In genomic region chr17:1577186-1577585, GRCh38 we compare ENCODE assay signal across 8 cellular contexts. TPM values are rescaled to one million over a fixed set of nuclear protein-coding genes. Genes with fewer than 3 reads are reported as not detected.
A peak's percentile ranks its signal among the peaks of the same experiment; 100 is the strongest.
DNase-seq lines count a peak whose midpoint lies in the region; ATAC-seq and TF ChIP-seq lines count a peak whose summit lies in the region.

No MANE protein-coding gene starts in this region.

- no peak overlapping the region for H3K27ac Mint-ChIP-seq in central memory CD8-positive, alpha-beta T cell (ENCODE audit: low read depth)

- no peak overlapping the region for H3K4me3 Mint-ChIP-seq in central memory CD8-positive, alpha-beta T cell

- no peaks in the 10 kb centered on the region for H3K9me3 ChIP-seq in liver (ENCODE audit: control insufficient read depth in 4 of 4, low read length in 3 of 4)

- peak overlapping the region; percentile 23 to 49 for H3K9ac ChIP-seq in liver (ENCODE audit: low read depth in 1 of 2, low read length in 2 of 2)

- H3K4me3 ChIP-seq in liver (ENCODE audit: low read depth in 1 of 3, low read length in 3 of 3) = no peak overlapping the region

- no peaks in the 10 kb centered on the region for H3K36me3 ChIP-seq in liver (ENCODE audit: control insufficient read depth in 4 of 4, insufficient read depth in 3 of 4, low read depth in 1 of 4, low read length in 3 of 4)

- peak; percentile 48 to 64 for TF ChIP-seq RAD21 in liver (IDR thresholded peaks at IDR 0.05)

- DNase-seq in AG20443 (ENCODE audit: low spot score) (peak; percentile 96), M059J (ENCODE audit: low read depth) (peak; percentile 91), cortex of kidney (lab: John Stamatoyannopoulos, UW) (no peak)
- no peak for DNase-seq in central memory CD8-positive, alpha-beta T cell (ENCODE audit: low spot score in 2 of 2)
- DNase-seq in central memory CD4-positive, alpha-beta T cell = no peak

- no peak for TF ChIP-seq CTCF in liver (IDR thresholded peaks at IDR 0.05; ENCODE audit: low read depth, low read length, missing input control)

- H3K27ac ChIP-seq in liver (ENCODE audit: low read depth in 1 of 2, low read length in 2 of 2) = peak overlapping the region; percentile 78 to 84
- peak overlapping the region; percentile 86 for H3K27ac ChIP-seq in temporal lobe (ENCODE audit: low read depth, low read length)

- no peaks in the 10 kb centered on the region for H3K27me3 Mint-ChIP-seq in central memory CD8-positive, alpha-beta T cell

- peaks cover 5% of the 10 kb centered on the region for H3K36me3 Mint-ChIP-seq in central memory CD8-positive, alpha-beta T cell (ENCODE audit: insufficient read depth)

- H3K9me3 Mint-ChIP-seq in central memory CD8-positive, alpha-beta T cell = no peaks in the 10 kb centered on the region

- H3K4me1 Mint-ChIP-seq in central memory CD8-positive, alpha-beta T cell = no peaks in the 10 kb centered on the region

- no peaks in the 10 kb centered on the region for H3K27me3 ChIP-seq in liver (ENCODE audit: control insufficient read depth in 4 of 4, insufficient read depth in 4 of 4, low read length in 3 of 4)

- peaks cover 8 to 27% (median 13%) of the 10 kb centered on the region in 4 donors for H3K4me1 ChIP-seq in liver (ENCODE audit: control insufficient read depth in 4 of 4, insufficient read depth in 4 of 4, low read length in 3 of 4)

- WGBS in liver = 13% methylated on average over 12 of the region's 12 CpGs

- ATAC-seq in central memory CD8-positive, alpha-beta T cell (replicated peaks; ENCODE audit: extremely low read depth, poor library complexity, severe bottlenecking) = peak; percentile 24
- ATAC-seq in GM18868 (IDR thresholded peaks at IDR 0.05; ENCODE audit: unreplicated experiment) = no peak

TF ChIP-seq in liver, 16 proteins besides CTCF, POLR2A, EP300 and RAD21:
- TF ChIP-seq RXRA (IDR thresholded peaks at IDR 0.05) (peak; percentile 66 to 80), TAF1 (conservative IDR thresholded peaks at IDR 0.05) (no peak), GABPA (IDR thresholded peaks at IDR 0.05 in 1 of 2, conservative IDR thresholded peaks at IDR 0.05 in 1 of 2) (peak in 1 of 2 donors; percentile 73), YY1 (IDR thresholded peaks at IDR 0.05) (peak; percentile 64), EGR1 (IDR thresholded peaks at IDR 0.05; ENCODE audit: low read depth in 2 of 2) (peak; percentile 58 to 74), JUND (IDR thresholded peaks at IDR 0.05) (peak in 1 of 2 donors; percentile 22), HNF4A (conservative IDR thresholded peaks at IDR 0.05) (peak; percentile 37 to 52), HNF4G (IDR thresholded peaks at IDR 0.05) (no peak), FOXA2 (IDR thresholded peaks at IDR 0.05) (no peak), NR2F2 (IDR thresholded peaks at IDR 0.05) (peak; percentile 50), FOXA1 (IDR thresholded peaks at IDR 0.05) (peak; percentile 39), SP1 (IDR thresholded peaks at IDR 0.05) (peak; percentile 83), ZBTB33 (IDR thresholded peaks at IDR 0.05) (no peak)
- TF ChIP-seq, protein P1, sequence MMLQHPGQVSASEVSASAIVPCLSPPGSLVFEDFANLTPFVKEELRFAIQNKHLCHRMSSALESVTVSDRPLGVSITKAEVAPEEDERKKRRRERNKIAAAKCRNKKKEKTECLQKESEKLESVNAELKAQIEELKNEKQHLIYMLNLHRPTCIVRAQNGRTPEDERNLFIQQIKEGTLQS (IDR thresholded peaks at IDR 0.05) = peak; percentile 49
- TF ChIP-seq, protein P2, sequence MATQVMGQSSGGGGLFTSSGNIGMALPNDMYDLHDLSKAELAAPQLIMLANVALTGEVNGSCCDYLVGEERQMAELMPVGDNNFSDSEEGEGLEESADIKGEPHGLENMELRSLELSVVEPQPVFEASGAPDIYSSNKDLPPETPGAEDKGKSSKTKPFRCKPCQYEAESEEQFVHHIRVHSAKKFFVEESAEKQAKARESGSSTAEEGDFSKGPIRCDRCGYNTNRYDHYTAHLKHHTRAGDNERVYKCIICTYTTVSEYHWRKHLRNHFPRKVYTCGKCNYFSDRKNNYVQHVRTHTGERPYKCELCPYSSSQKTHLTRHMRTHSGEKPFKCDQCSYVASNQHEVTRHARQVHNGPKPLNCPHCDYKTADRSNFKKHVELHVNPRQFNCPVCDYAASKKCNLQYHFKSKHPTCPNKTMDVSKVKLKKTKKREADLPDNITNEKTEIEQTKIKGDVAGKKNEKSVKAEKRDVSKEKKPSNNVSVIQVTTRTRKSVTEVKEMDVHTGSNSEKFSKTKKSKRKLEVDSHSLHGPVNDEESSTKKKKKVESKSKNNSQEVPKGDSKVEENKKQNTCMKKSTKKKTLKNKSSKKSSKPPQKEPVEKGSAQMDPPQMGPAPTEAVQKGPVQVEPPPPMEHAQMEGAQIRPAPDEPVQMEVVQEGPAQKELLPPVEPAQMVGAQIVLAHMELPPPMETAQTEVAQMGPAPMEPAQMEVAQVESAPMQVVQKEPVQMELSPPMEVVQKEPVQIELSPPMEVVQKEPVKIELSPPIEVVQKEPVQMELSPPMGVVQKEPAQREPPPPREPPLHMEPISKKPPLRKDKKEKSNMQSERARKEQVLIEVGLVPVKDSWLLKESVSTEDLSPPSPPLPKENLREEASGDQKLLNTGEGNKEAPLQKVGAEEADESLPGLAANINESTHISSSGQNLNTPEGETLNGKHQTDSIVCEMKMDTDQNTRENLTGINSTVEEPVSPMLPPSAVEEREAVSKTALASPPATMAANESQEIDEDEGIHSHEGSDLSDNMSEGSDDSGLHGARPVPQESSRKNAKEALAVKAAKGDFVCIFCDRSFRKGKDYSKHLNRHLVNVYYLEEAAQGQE (IDR thresholded peaks at IDR 0.05) = peak; percentile 48
- TF ChIP-seq, protein P3, sequence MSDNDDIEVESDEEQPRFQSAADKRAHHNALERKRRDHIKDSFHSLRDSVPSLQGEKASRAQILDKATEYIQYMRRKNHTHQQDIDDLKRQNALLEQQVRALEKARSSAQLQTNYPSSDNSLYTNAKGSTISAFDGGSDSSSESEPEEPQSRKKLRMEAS (IDR thresholded peaks at IDR 0.05) = peak; percentile 89
TF ChIP-seq in liver: peak in this region for 12.

RNA-seq across cellular contexts. Expression of gene PITPNA, which starts 14.6 kb away (rescaled TPM):
- total RNA-seq in M059J (2014; rRNA removed; shearing (Covaris generic)) = 11.8 and 22.4 TPM in 2 replicates
- total RNA-seq in liver (10 to 100 TPM; 14.2 to 14.7 TPM), temporal lobe (21.6 TPM)
- polyA plus RNA-seq in liver = 10 to 100 TPM in 1 of 2 donors, 1 to 10 TPM in 1; 7.4 to 21.3 TPM

RNA-seq across cellular contexts. Expression of gene SLC43A2, which starts 51.4 kb away (rescaled TPM):
- 2.4 and 3.7 TPM in 2 replicates for total RNA-seq in M059J (2014; rRNA removed; shearing (Covaris generic))
- total RNA-seq in liver (1 to 10 TPM; 4.8 to 7.9 TPM), temporal lobe (11.8 TPM)
- polyA plus RNA-seq in liver = 1 to 10 TPM in 1 of 2 donors, under 1 TPM in 1; 0.63 to 4.7 TPM

Comparison
In these comparisons a context has a peak if more than half of its experiments do, and no peak if none do; other contexts are left out.
1. DNase-seq: peak in AG20443 (single experiment) and M059J (single experiment); none in central memory CD8-positive, alpha-beta T cell (0 of 2), cortex of kidney (single experiment) and central memory CD4-positive, alpha-beta T cell (single experiment).